1 cellular context compared by ENCODE assay signal in genomic region chr3:165839296-165840076, GRCh38.
TF ChIP-seq lines count a peak whose summit lies in the region.

No MANE protein-coding gene starts in this region.

TF ChIP-seq in GM12878, 131 proteins besides CTCF, POLR2A, EP300 and RAD21 (continues in another document):
- peak; percentile 66; the same call in 1 of the 2 replicates for TF ChIP-seq ZNF687 (IDR thresholded peaks at IDR 0.05)
- TF ChIP-seq MTA2 (IDR thresholded peaks at IDR 0.05; ENCODE audit: low read depth): peak; percentile 90
- TF ChIP-seq MLLT1 (IDR thresholded peaks at IDR 0.05): peak; percentile 92
- TF ChIP-seq HDAC2 (IDR thresholded peaks at IDR 0.05): no peak
- peak; percentile 87 for TF ChIP-seq DPF2 (IDR thresholded peaks at IDR 0.05)
- peak; percentile 64 for TF ChIP-seq BMI1 (IDR thresholded peaks at IDR 0.05; ENCODE audit: borderline replicate concordance)
- TF ChIP-seq ATF7 (IDR thresholded peaks at IDR 0.05; ENCODE audit: low read depth): peak; percentile 98
- TF ChIP-seq IKZF1 (conservative IDR thresholded peaks at IDR 0.05): peak; percentile 95
- TF ChIP-seq NR2F1 (conservative IDR thresholded peaks at IDR 0.05): peak; percentile 59
- no peak for TF ChIP-seq ZBTB11 (CRISPR knock-in tag; IDR thresholded peaks at IDR 0.05)
- TF ChIP-seq USF1 (IDR thresholded peaks at IDR 0.05; ENCODE audit: borderline replicate concordance, extremely low read length, insufficient read depth, low read depth, low read length): no peak
- 0 out of 2 replicates have a peak, but pooled peaks have one; percentile 31 for TF ChIP-seq PKNOX1 (IDR thresholded peaks at IDR 0.05)
- peak; percentile 81; the same call in 1 of the 2 replicates for TF ChIP-seq LARP7 (IDR thresholded peaks at IDR 0.05)
- no peak for TF ChIP-seq CBX5 (IDR thresholded peaks at IDR 0.05; ENCODE audit: low read depth)
- TF ChIP-seq CHD2 (IDR thresholded peaks at IDR 0.05; ENCODE audit: borderline replicate concordance, low read depth, low read length): 0 out of 2 replicates have a peak, but pooled peaks have one; percentile 33
- no peak for TF ChIP-seq ZBTB4 (CRISPR knock-in tag; IDR thresholded peaks at IDR 0.05)
- peak; percentile 77; the same call in 1 of the 2 replicates for TF ChIP-seq RB1 (IDR thresholded peaks at IDR 0.05; ENCODE audit: borderline replicate concordance)
- TF ChIP-seq ZSCAN29 (IDR thresholded peaks at IDR 0.05): peak; percentile 63; the same call in 1 of the 2 replicates
- peak in 1 of 2 experiments; percentile 69; a peak in 2 of 4 replicates for TF ChIP-seq BHLHE40 (IDR thresholded peaks at IDR 0.05; ENCODE audit: borderline replicate concordance in 1 of 2, low read depth in 2 of 2, low read length in 1 of 2)
- peak; percentile 79 for TF ChIP-seq E2F8 (IDR thresholded peaks at IDR 0.05; ENCODE audit: low read depth, partially characterized antibody)
- TF ChIP-seq ZBTB33 (IDR thresholded peaks at IDR 0.05): peak; percentile 81; the same call in 1 of the 2 replicates
- no peak for TF ChIP-seq ESRRA (IDR thresholded peaks at IDR 0.05; ENCODE audit: low read length)
- TF ChIP-seq BCL3 (IDR thresholded peaks at IDR 0.05; ENCODE audit: borderline replicate concordance, insufficient read depth, low read depth, low read length, poor library complexity, severe bottlenecking): no peak
- no peak for TF ChIP-seq BCLAF1 (IDR thresholded peaks at IDR 0.05)
